ENCODE assay signal across 9 cellular contexts in the genomic region with DNA sequence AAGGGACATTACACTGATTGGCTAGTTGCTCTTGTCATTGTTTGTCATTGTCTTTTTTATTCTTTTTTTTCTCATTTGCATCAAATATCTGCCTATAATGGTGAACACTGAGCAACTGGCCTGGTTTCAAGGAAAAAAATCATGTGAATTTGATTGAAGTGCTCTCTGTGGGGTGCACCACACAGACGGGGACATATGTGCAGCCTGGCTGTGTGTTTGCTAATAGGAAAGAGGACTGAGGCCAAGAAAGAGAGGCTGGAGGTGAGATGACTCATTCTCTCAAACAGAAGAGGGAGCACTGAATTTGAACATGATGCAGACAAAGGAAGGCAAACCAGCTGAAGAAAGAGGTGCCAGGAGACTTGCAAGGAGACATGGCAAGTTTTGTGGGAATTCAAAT.
DNase-seq lines count a peak whose midpoint lies in the region; ATAC-seq and TF ChIP-seq lines count a peak whose summit lies in the region.
"Had no signal": no experiment of that assay in that cellular context is flagged by ENCODE, and none has a peak within 500 bp of the region (broad histone marks: within the 10 kb centered on the region; RNA-seq: fewer than 3 reads in every experiment).

No MANE protein-coding gene starts in this region.

- TF ChIP-seq CTCF in CD14-positive monocyte (IDR thresholded peaks at IDR 0.05) (no peak), omental fat pad (IDR thresholded peaks at IDR 0.05) (no peak)

- CTCF ChIA-PET in activated naive CD4-positive, alpha-beta T cell treated with anti-CD3 and anti-CD28 coated beads, Interleukin-2, amount 10 ng/mL, durations not matched to agents 7 days and 5 days (lab: Charles Lee): no interaction called here

- peaks cover 0 to 3% (median 0%) of the 10 kb centered on the region in 7 donors for H3K9me3 Mint-ChIP-seq in CD14-positive monocyte
- no peaks in the 10 kb centered on the region for H3K9me3 Mint-ChIP-seq in activated naive CD4-positive, alpha-beta T cell treated with anti-CD3 and anti-CD28 coated beads, Interleukin-2, amount 10 ng/mL, durations not matched to agents 7 days and 5 days
- H3K9me3 Mint-ChIP-seq: T-helper 1 cell treated with Interleukin-12 subunit alpha and Interleukin-12 subunit beta and Interleukin-4 antibody, amounts not matched to agents 30 μg/mL and 1 μg/mL, for 36 hours had no signal

- no peaks in the 10 kb centered on the region for H3K36me3 Mint-ChIP-seq in CD14-positive monocyte
- no peaks in the 10 kb centered on the region for H3K36me3 Mint-ChIP-seq in activated naive CD4-positive, alpha-beta T cell treated with anti-CD3 and anti-CD28 coated beads, Interleukin-2, amount 10 ng/mL, durations not matched to agents 7 days and 5 days

- H3K27ac Mint-ChIP-seq in CD14-positive monocyte: no peak overlapping the region
- no peak overlapping the region for H3K27ac Mint-ChIP-seq in activated naive CD4-positive, alpha-beta T cell treated with anti-CD3 and anti-CD28 coated beads, Interleukin-2, amount 10 ng/mL, durations not matched to agents 7 days and 5 days
- H3K27ac Mint-ChIP-seq: T-helper 1 cell treated with Interleukin-12 subunit alpha and Interleukin-12 subunit beta and Interleukin-4 antibody, amounts not matched to agents 30 μg/mL and 1 μg/mL, for 36 hours had no signal

- peaks cover 0 to 3% (median 0%) of the 10 kb centered on the region in 3 donors for H3K27me3 Mint-ChIP-seq in CD14-positive monocyte (ENCODE audit: low read depth in 3 of 3)
- H3K27me3 Mint-ChIP-seq in activated naive CD4-positive, alpha-beta T cell treated with anti-CD3 and anti-CD28 coated beads, Interleukin-2, amount 10 ng/mL, durations not matched to agents 7 days and 5 days: no peaks in the 10 kb centered on the region

- peak; percentile 5 for DNase-seq in brain pericyte (ENCODE audit: low read depth, low spot score)
- DNase-seq in occipital lobe (lab: John Stamatoyannopoulos, UW): peak; percentile 24
- no peak for DNase-seq in CD14-positive monocyte (ENCODE audit: low spot score)
- no peak for DNase-seq in activated naive CD4-positive, alpha-beta T cell treated with anti-CD3 and anti-CD28 coated beads, Interleukin-2, amount 10 ng/mL, durations not matched to agents 7 days and 5 days
- DNase-seq in hepatic stellate cell (ENCODE audit: low spot score): no peak
- no peak for DNase-seq in omental fat pad (ENCODE audit: low spot score)

- no peak overlapping the region for H3K4me3 Mint-ChIP-seq in CD14-positive monocyte
- no peak overlapping the region for H3K4me3 Mint-ChIP-seq in activated naive CD4-positive, alpha-beta T cell treated with anti-CD3 and anti-CD28 coated beads, Interleukin-2, amount 10 ng/mL, durations not matched to agents 7 days and 5 days
- H3K4me3 Mint-ChIP-seq: T-helper 1 cell treated with Interleukin-12 subunit alpha and Interleukin-12 subunit beta and Interleukin-4 antibody, amounts not matched to agents 30 μg/mL and 1 μg/mL, for 36 hours had no signal

- intact Hi-C loops in CD14-positive monocyte (cut with micrococcal nuclease): no loop called here

- no peaks in the 10 kb centered on the region for H3K4me1 Mint-ChIP-seq in CD14-positive monocyte
- no peaks in the 10 kb centered on the region for H3K4me1 Mint-ChIP-seq in activated naive CD4-positive, alpha-beta T cell treated with anti-CD3 and anti-CD28 coated beads, Interleukin-2, amount 10 ng/mL, durations not matched to agents 7 days and 5 days

- peak; percentile 32 for ATAC-seq in GM19438 (IDR thresholded peaks at IDR 0.05; ENCODE audit: low read depth, unreplicated experiment)
- peak; percentile 27 for ATAC-seq in HG03159 (IDR thresholded peaks at IDR 0.05; ENCODE audit: unreplicated experiment)
- ATAC-seq in omental fat pad (ENCODE audit: low FRiP score): no peak

Comparison
In these comparisons a context has a peak if more than half of its experiments do, and no peak if none do; other contexts are left out.
1. DNase-seq: peak in brain pericyte (single experiment) and occipital lobe (single experiment); none in CD14-positive monocyte (single experiment), activated naive CD4-positive, alpha-beta T cell treated with anti-CD3 and anti-CD28 coated beads, Interleukin-2, amount 10 ng/mL, durations not matched to agents 7 days and 5 days (single experiment), hepatic stellate cell (single experiment) and omental fat pad (single experiment).